Comparison of ENCODE assay signal across 14 cellular contexts in genomic region chr11:71181566-71181965, GRCh38.
DNase-seq lines count a peak whose midpoint lies in the region; ATAC-seq and TF ChIP-seq lines count a peak whose summit lies in the region.
"Had no signal": no experiment of that assay in that cellular context is flagged by ENCODE, and none has a peak within 500 bp of the region (broad histone marks: within the 10 kb centered on the region; RNA-seq: fewer than 3 reads in every experiment).

No MANE protein-coding gene starts in this region.

- H3K27me3 ChIP-seq in RWPE2 (ENCODE audit: insufficient read depth, poor library complexity, severe bottlenecking), result no peaks in the 10 kb centered on the region
- H3K27me3 ChIP-seq: BLaER1 had no signal

- no peak for TF ChIP-seq CTCF in RWPE2 (IDR thresholded peaks at IDR 0.05; ENCODE audit: poor library complexity, severe bottlenecking)

- DNase-seq in NCI-H345 (lab: John Stamatoyannopoulos, UW), result peak; percentile 47
- no peak for DNase-seq in NCI-H345 treated with DMSO at 0.1 percent for 48 hours (lab: John Stamatoyannopoulos, UW; ENCODE audit: unreplicated experiment)
- DNase-seq in RWPE2 (ENCODE audit: low spot score), result peak; percentile 29
- DNase-seq in islet precursor cell, result peak; percentile 27
- peak; percentile 21 for DNase-seq in sciatic nerve (ENCODE audit: low spot score)
- DNase-seq in iPS-NIHi11 (ENCODE audit: low spot score), result no peak
- no peak for DNase-seq in activated CD4-positive, alpha-beta T cell treated with anti-CD3 and anti-CD28 coated beads, Interleukin-2, amount 50 U/mL, for 48 hours
- DNase-seq in germinal center (ENCODE audit: low spot score), result no peak
- DNase-seq: CD8-positive, alpha-beta memory T cell; DMS 273 treated with DMSO at 0.1 percent for 48 hours; GM23248; H7 had no signal

- no peak overlapping the region for H3K4me3 ChIP-seq in RWPE2 (ENCODE audit: severe bottlenecking)
- H3K4me3 ChIP-seq: BLaER1, GM23248 had no signal

- H3K9me3 ChIP-seq in RWPE2 (ENCODE audit: severe bottlenecking), result no peaks in the 10 kb centered on the region
- H3K9me3 ChIP-seq: BLaER1 had no signal

- H3K4me1 ChIP-seq in RWPE2 (ENCODE audit: insufficient read depth, poor library complexity, severe bottlenecking), result peaks cover 7% of the 10 kb centered on the region
- H3K4me1 ChIP-seq: BLaER1 had no signal

- no peak overlapping the region for H3K27ac ChIP-seq in RWPE2 (ENCODE audit: poor library complexity, severe bottlenecking)
- H3K27ac ChIP-seq: 22Rv1, BLaER1, GM23248 had no signal

- intact Hi-C loops in sciatic nerve (cut with DNase I), result no loop called here

- ATAC-seq in RWPE2 (ENCODE audit: low read depth) (no peak), sciatic nerve (no peak)

- H3K36me3 ChIP-seq in RWPE2 (ENCODE audit: low read depth), result no peaks in the 10 kb centered on the region
- H3K36me3 ChIP-seq: BLaER1 had no signal

Comparison
In these comparisons a context has a peak if more than half of its experiments do, and no peak if none do; other contexts are left out.
1. DNase-seq: peak in NCI-H345 (single experiment), RWPE2 (single experiment), islet precursor cell (single experiment) and sciatic nerve (single experiment); none in NCI-H345 treated with DMSO at 0.1 percent for 48 hours (single experiment), iPS-NIHi11 (single experiment), activated CD4-positive, alpha-beta T cell treated with anti-CD3 and anti-CD28 coated beads, Interleukin-2, amount 50 U/mL, for 48 hours (0 of 2) and germinal center (single experiment).